ENCODE assay signal across 9 cellular contexts in genomic region chr4:184163813-184164212, GRCh38. TPM values are rescaled to one million over a fixed set of nuclear protein-coding genes. Genes with fewer than 3 reads are reported as not detected.
DNase-seq lines count a peak whose midpoint lies in the region; ATAC-seq and TF ChIP-seq lines count a peak whose summit lies in the region.
"Had no signal": no experiment of that assay in that cellular context is flagged by ENCODE, and none has a peak within 500 bp of the region (broad histone marks: within the 10 kb centered on the region; RNA-seq: fewer than 3 reads in every experiment).

No MANE protein-coding gene starts in this region.

- ATAC-seq in GM21515 (IDR thresholded peaks at IDR 0.05; ENCODE audit: unreplicated experiment) (no peak), HG02870 (IDR thresholded peaks at IDR 0.05; ENCODE audit: unreplicated experiment) (no peak)
- ATAC-seq in activated CD4-positive, CD25-positive, alpha-beta regulatory T cell treated with anti-CD3 and anti-CD28 coated beads, Interleukin-2, amount 50 U/mL, for 24 hours = no peak

- no peak for TF ChIP-seq EP300 in Ishikawa (IDR thresholded peaks at IDR 0.05; ENCODE audit: borderline replicate concordance)

- TF ChIP-seq CTCF in osteocyte (IDR thresholded peaks at IDR 0.05) = peak; percentile 43

- peak; percentile 92 for TF ChIP-seq RAD21 in Ishikawa (IDR thresholded peaks at IDR 0.05; ENCODE audit: low read depth)

- no peaks in the 10 kb centered on the region for H3K9me3 Mint-ChIP-seq in osteocyte (ENCODE audit: unreplicated experiment)
- H3K9me3 Mint-ChIP-seq: T-helper 1 cell treated with Interleukin-12 subunit alpha and Interleukin-12 subunit beta and Interleukin-4 antibody, amounts not matched to agents 30 μg/mL and 1 μg/mL, for 36 hours had no signal

- peak; percentile 41 for DNase-seq in ELR (ENCODE audit: low read depth)
- DNase-seq in SKM-1 treated with dmso at 0.1 percent for 144 hours (lab: John Stamatoyannopoulos, UW; ENCODE audit: unreplicated experiment) = peak; percentile 63
- DNase-seq in fibroblast of peridontal ligament (ENCODE audit: extremely low read depth) = peak; percentile 19
- no peak for DNase-seq in osteocyte (ENCODE audit: extremely low spot score, unreplicated experiment)

- H3K27ac Mint-ChIP-seq in osteocyte (ENCODE audit: unreplicated experiment) = no peak overlapping the region
- H3K27ac Mint-ChIP-seq: T-helper 1 cell treated with Interleukin-12 subunit alpha and Interleukin-12 subunit beta and Interleukin-4 antibody, amounts not matched to agents 30 μg/mL and 1 μg/mL, for 36 hours had no signal

- peaks cover 3% of the 10 kb centered on the region for H3K4me1 Mint-ChIP-seq in osteocyte (ENCODE audit: unreplicated experiment)

- H3K4me3 Mint-ChIP-seq in osteocyte (ENCODE audit: unreplicated experiment) = no peak overlapping the region
- H3K4me3 Mint-ChIP-seq: T-helper 1 cell treated with Interleukin-12 subunit alpha and Interleukin-12 subunit beta and Interleukin-4 antibody, amounts not matched to agents 30 μg/mL and 1 μg/mL, for 36 hours had no signal

- H3K36me3 Mint-ChIP-seq in osteocyte (ENCODE audit: unreplicated experiment) = no peaks in the 10 kb centered on the region

- peaks cover 29% of the 10 kb centered on the region for H3K27me3 Mint-ChIP-seq in osteocyte (ENCODE audit: unreplicated experiment)

TF ChIP-seq in Ishikawa, 13 proteins besides CTCF, POLR2A, EP300 and RAD21:
- TF ChIP-seq TEAD4 (IDR thresholded peaks at IDR 0.05) = no peak

RNA-seq across cellular contexts. Expression of gene ENPP6, which starts 53.9 kb away (rescaled TPM):
- not detected in 2 replicates for total RNA-seq in osteocyte
